ENCODE assay signal across 21 cellular contexts in the genomic region with DNA sequence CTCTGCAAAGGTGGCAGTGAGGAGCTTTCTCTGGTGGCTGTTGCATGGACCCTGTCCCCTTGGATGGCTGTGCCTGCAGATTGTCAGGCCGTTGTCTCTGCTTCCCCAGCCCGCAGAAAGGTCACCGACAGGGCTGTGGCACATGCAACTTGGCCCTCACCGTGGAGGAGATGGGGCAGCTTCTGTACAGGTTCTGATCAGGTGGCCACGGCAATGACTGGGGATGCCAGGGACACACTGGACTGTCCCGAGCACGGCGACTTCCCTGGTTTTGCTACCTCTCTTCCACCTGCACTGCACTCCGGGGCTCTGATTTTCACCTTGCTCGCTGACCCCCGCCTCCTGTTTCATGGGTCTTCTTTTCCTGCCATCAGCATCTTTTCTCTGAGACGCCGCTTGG.
"Had no signal": no experiment of that assay in that cellular context is flagged by ENCODE, and none has a peak within 500 bp of the region (broad histone marks: within the 10 kb centered on the region; RNA-seq: fewer than 3 reads in every experiment).

No MANE protein-coding gene starts in this region.

- H3K4me1 ChIP-seq: foreskin keratinocyte, left ventricle myocardium inferior, lower lobe of right lung, right atrium auricular region, testis, tibial nerve, upper lobe of right lung, vagina had no signal

- H3K4me3 Mint-ChIP-seq: endodermal cell; immature natural killer cell; memory B cell; natural killer cell treated with Interleukin-12 subunit alpha and Interleukin-12 subunit beta and Interleukin-15 and Interleukin-18, amount 100 ng/mL, for 72 hours; stimulated activated effector memory CD8-positive, alpha-beta T cell treated with anti-CD3 and anti-CD28 coated beads, Interleukin-12 subunit alpha, Interleukin-12 subunit beta, amount 100 ng/mL, for 72 hours; stimulated activated naive CD8-positive, alpha-beta T cell treated with anti-CD3 and anti-CD28 coated beads, Interleukin-15, Interleukin-2, amounts not matched to agents 100 ng/mL and 50 ng/mL, for 24 hours had no signal

- ATAC-seq: foreskin keratinocyte; lower lobe of right lung; natural killer cell treated with Interleukin-12 subunit alpha and Interleukin-12 subunit beta and Interleukin-15 and Interleukin-18, amount 100 ng/mL, for 72 hours; stimulated activated effector memory CD8-positive, alpha-beta T cell treated with anti-CD3 and anti-CD28 coated beads, Interleukin-12 subunit alpha, Interleukin-12 subunit beta, amount 100 ng/mL, for 72 hours; upper lobe of right lung had no signal

- H3K27me3 ChIP-seq: foreskin keratinocyte, right atrium auricular region, testis, tibial nerve, upper lobe of right lung, vagina had no signal

- H3K4me3 ChIP-seq: coronary artery, left ventricle myocardium inferior, lower lobe of right lung, right atrium auricular region, smooth muscle cell, testis, tibial nerve, upper lobe of right lung, vagina had no signal

- H3K9me3 Mint-ChIP-seq: immature natural killer cell; memory B cell; natural killer cell treated with Interleukin-12 subunit alpha and Interleukin-12 subunit beta and Interleukin-15 and Interleukin-18, amount 100 ng/mL, for 72 hours; stimulated activated effector memory CD8-positive, alpha-beta T cell treated with anti-CD3 and anti-CD28 coated beads, Interleukin-12 subunit alpha, Interleukin-12 subunit beta, amount 100 ng/mL, for 72 hours; stimulated activated naive CD8-positive, alpha-beta T cell treated with anti-CD3 and anti-CD28 coated beads, Interleukin-15, Interleukin-2, amounts not matched to agents 100 ng/mL and 50 ng/mL, for 24 hours had no signal

- H3K27me3 Mint-ChIP-seq: natural killer cell treated with Interleukin-12 subunit alpha and Interleukin-12 subunit beta and Interleukin-15 and Interleukin-18, amount 100 ng/mL, for 72 hours; stimulated activated naive CD8-positive, alpha-beta T cell treated with anti-CD3 and anti-CD28 coated beads, Interleukin-15, Interleukin-2, amounts not matched to agents 100 ng/mL and 50 ng/mL, for 24 hours had no signal

- H3K36me3 ChIP-seq: lower lobe of right lung, right atrium auricular region, upper lobe of right lung, vagina had no signal

- H3K27ac ChIP-seq: coronary artery, foreskin keratinocyte, left ventricle myocardium inferior, lower lobe of right lung, right atrium auricular region, testis, tibial nerve, upper lobe of right lung, vagina had no signal

- H3K4me1 Mint-ChIP-seq: immature natural killer cell; stimulated activated effector memory CD8-positive, alpha-beta T cell treated with anti-CD3 and anti-CD28 coated beads, Interleukin-12 subunit alpha, Interleukin-12 subunit beta, amount 100 ng/mL, for 72 hours had no signal

- H3K27ac Mint-ChIP-seq: endodermal cell; memory B cell; natural killer cell treated with Interleukin-12 subunit alpha and Interleukin-12 subunit beta and Interleukin-15 and Interleukin-18, amount 100 ng/mL, for 72 hours; stimulated activated effector memory CD8-positive, alpha-beta T cell treated with anti-CD3 and anti-CD28 coated beads, Interleukin-12 subunit alpha, Interleukin-12 subunit beta, amount 100 ng/mL, for 72 hours; stimulated activated naive CD8-positive, alpha-beta T cell treated with anti-CD3 and anti-CD28 coated beads, Interleukin-15, Interleukin-2, amounts not matched to agents 100 ng/mL and 50 ng/mL, for 24 hours had no signal

- H3K36me3 Mint-ChIP-seq: natural killer cell treated with Interleukin-12 subunit alpha and Interleukin-12 subunit beta and Interleukin-15 and Interleukin-18, amount 100 ng/mL, for 72 hours had no signal

- H3K9me3 ChIP-seq: left ventricle myocardium inferior, lower lobe of right lung, right atrium auricular region, testis, tibial nerve, upper lobe of right lung, vagina had no signal

- DNase-seq: effector CD4-positive, alpha-beta T cell; endodermal cell; erythroblast; foreskin keratinocyte; immature natural killer cell; left ventricle myocardium inferior; lower lobe of right lung; midbrain; stimulated activated CD4-positive, alpha-beta T cell treated with anti-CD3 and anti-CD28 coated beads, Interleukin-4, amount 100 ng/mL, for 1 hour; stimulated activated CD8-positive, alpha-beta memory T cell treated with anti-CD3 and anti-CD28 coated beads, Interleukin-4, amount 100 ng/mL, for 48 hours; testis; upper lobe of right lung had no signal
